Comparison of ENCODE assay signal across 8 cellular contexts in the genomic region with DNA sequence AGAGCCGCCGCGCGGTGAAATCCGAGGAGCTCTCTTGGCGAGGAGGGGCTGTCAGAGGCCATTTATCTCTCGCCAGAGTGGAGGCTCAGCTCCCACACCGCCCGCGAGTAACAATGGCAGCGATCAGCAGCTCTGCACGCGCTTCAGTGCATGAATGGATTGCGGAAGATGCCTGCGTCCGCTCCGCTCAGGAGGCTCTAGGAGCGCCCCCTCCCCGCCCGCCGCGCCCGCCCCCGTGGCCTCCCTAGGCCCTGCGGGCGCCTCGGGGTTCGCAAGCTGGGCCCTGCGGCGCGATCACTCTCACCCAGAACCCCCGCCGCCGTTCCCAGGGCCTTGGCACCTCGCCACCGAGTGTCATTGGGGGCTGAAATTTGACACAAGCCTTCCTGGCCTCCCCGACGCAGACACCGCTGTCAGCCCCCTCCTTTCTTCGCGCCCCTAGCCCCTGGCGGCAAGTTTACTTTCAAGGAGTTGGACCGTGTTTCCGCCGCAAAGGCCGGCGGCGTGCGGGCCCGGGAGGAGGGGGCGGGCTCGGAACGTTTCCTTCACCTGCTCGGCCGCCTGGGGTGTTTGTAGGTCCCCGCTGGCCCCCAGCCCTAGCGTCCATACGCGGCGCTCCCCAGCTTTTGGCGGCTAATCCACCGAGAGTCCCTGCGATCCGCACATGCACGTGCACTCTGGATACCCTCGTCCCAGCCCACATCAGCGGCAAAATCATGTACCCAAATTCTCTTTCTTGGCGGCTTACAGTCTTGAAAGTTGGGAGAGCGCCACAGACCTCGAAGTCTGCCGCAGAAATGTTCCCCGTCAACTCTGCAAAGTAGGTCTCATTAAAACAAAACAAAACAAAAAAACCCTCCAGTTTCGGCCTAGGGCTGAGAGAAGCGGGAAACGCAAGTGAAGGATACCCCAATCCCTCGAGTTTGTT. TPM values are rescaled to one million over a fixed set of nuclear protein-coding genes. Genes with fewer than 3 reads are reported as not detected.
DNase-seq lines count a peak whose midpoint lies in the region; ATAC-seq and TF ChIP-seq lines count a peak whose summit lies in the region.

No MANE protein-coding gene starts in this region.

- peaks cover 7% of the 10 kb centered on the region for H3K27me3 ChIP-seq in thyroid gland

- H3K36me3 ChIP-seq in thyroid gland: no peaks in the 10 kb centered on the region

- DNase-seq in NCI-H1105 (lab: John Stamatoyannopoulos, UW) (peak; percentile 39), NCI-H1105 treated with DMSO at 0.1 percent for 48 hours (lab: John Stamatoyannopoulos, UW) (no peak), NCI-H748 treated with DMSO at 0.1 percent for 48 hours (lab: John Stamatoyannopoulos, UW) (peak; percentile 23), coronary artery (ENCODE audit: low spot score) (no peak), medulla oblongata (ENCODE audit: extremely low spot score) (peak; percentile 57), thyroid gland (peak; percentile 57 to 63)
- DNase-seq in stimulated activated CD4-positive, alpha-beta T cell treated with anti-CD3 and anti-CD28 coated beads, Interleukin-2, amount 100 ng/mL, for 24 hours: no peak

- H3K9me3 ChIP-seq in thyroid gland: no peaks in the 10 kb centered on the region

- peaks cover 20 to 28% of the 10 kb centered on the region in 2 donors for H3K4me1 ChIP-seq in thyroid gland

- peak overlapping the region; percentile 78 for H3K4me3 ChIP-seq in coronary artery
- H3K4me3 ChIP-seq in thyroid gland (replicated peaks in 1 of 3): peak overlapping the region in 1 of 3 donors; percentile 41

- intact Hi-C loops in thyroid gland (cut with DNase I): loop anchor here (5.0 kb wide), 1 partner anchor 49 kb away; a partner anchor contains a TSS

- no peak for TF ChIP-seq CTCF in coronary artery (IDR thresholded peaks at IDR 0.05)
- TF ChIP-seq CTCF in thyroid gland (IDR thresholded peaks at IDR 0.05): no peak

- no peak for ATAC-seq in GM21390 (IDR thresholded peaks at IDR 0.05; ENCODE audit: unreplicated experiment)

- 41 to 66% methylated on average over 11 to 29 of the region's 76 CpGs for WGBS in thyroid gland, 2 donors

- H3K27ac ChIP-seq in coronary artery (no peak overlapping the region), thyroid gland (peak overlapping the region in 1 of 3 donors; percentile 36)

- TF ChIP-seq POLR2A in thyroid gland (IDR thresholded peaks at IDR 0.05): peak in 1 of 2 donors; percentile 43

RNA-seq across cellular contexts. Expression of a gene that starts 49.0 kb away (rescaled TPM):
- total RNA-seq in thyroid gland: 10 to 100 TPM; 30.9 to 67.4 (median 42.4) TPM

Comparison
In these comparisons a context has a peak if more than half of its experiments do, and no peak if none do; other contexts are left out.
1. DNase-seq: peak in NCI-H1105 (single experiment), NCI-H748 treated with DMSO at 0.1 percent for 48 hours (single experiment), medulla oblongata (single experiment) and thyroid gland (2 of 2); none in NCI-H1105 treated with DMSO at 0.1 percent for 48 hours (single experiment), coronary artery (single experiment) and stimulated activated CD4-positive, alpha-beta T cell treated with anti-CD3 and anti-CD28 coated beads, Interleukin-2, amount 100 ng/mL, for 24 hours (0 of 2).